ENCODE assay signal across 8 cellular contexts in the genomic region with DNA sequence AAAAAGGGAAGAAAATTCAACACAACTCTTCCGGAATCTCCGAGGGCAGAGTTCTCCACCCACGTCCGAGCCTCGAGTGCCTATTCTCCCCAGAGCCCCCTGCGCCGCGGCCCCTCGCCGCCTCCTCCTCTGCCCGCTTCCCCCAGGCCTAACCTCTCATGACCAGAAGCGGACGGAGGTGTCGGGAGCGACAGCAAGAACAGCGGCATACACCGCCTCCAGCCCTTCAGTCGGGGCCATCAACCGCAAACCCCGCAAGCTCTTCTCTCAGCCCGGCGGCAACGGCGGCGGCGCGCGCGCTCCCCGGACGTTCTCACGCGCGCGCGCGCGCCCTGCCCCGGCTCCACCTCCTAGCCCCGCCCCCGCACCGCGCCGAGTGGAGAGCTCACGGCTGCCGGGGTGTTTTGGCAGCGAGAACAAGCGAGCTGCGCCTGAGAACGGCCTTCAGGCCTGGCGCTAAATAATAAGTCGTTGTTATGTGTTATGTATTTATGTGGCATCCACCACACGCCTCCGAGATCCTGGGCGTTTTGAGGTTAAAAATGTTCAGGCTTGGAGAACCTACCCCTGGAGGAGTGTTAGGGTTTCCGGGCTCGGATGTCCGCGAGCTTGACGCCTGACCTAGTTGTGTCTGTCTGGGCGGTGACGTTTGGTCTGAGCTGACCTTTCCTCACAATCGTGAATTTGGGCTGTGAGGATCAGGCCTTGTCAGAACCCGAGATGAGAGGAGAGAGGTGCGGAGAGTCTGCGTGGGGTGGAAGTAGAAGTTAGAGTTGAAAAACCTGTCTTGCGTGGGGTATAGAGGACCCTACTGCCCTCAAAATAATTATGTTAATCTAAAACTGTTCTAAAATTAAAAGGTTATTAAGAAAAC. TPM values are rescaled to one million over a fixed set of nuclear protein-coding genes. Genes with fewer than 3 reads are reported as not detected.
A peak's percentile ranks its signal among the peaks of the same experiment; 100 is the strongest.
DNase-seq lines count a peak whose midpoint lies in the region; ATAC-seq lines count a peak whose summit lies in the region.

TSS of gene RNFT1 (minus strand) at position 286 of the 874 bp plus-strand sequence. CDS start at position 209, 77 bp downstream.

- ATAC-seq in GM18868 (IDR thresholded peaks at IDR 0.05; ENCODE audit: unreplicated experiment) = peak; percentile 80
- ATAC-seq in HG03135 (IDR thresholded peaks at IDR 0.05; ENCODE audit: unreplicated experiment) = peak; percentile 70

- DNase-seq in A172 (ENCODE audit: low spot score) = peak; percentile 57
- peak; percentile 81 for DNase-seq in NCI-H345 treated with DMSO at 0.1 percent for 48 hours (lab: John Stamatoyannopoulos, UW; ENCODE audit: unreplicated experiment)
- peak; percentile 96 for DNase-seq in activated CD4-positive, CD25-positive, alpha-beta regulatory T cell treated with anti-CD3 and anti-CD28 coated beads, Interleukin-2, amount 50 U/mL, for 72 hours
- DNase-seq in cerebellar cortex (ENCODE audit: low spot score) = peak; percentile 86
- peak; percentile 94 for DNase-seq in islet precursor cell
- peak; percentile 80 to 92 for DNase-seq in stimulated activated CD4-positive, alpha-beta T cell treated with anti-CD3 and anti-CD28 coated beads, Interleukin-12 subunit alpha, Interleukin-12 subunit beta, amount 100 ng/mL, for 24 hours (ENCODE audit: low read depth in 2 of 2)

RNA-seq across cellular contexts. Expression of gene RNFT1, which starts in this region (rescaled TPM):
- 11.4 and 17.6 TPM in 2 replicates for total RNA-seq in A172 (2014; rRNA removed; shearing (Covaris generic))

Comparison
In these comparisons a context has a peak if more than half of its experiments do, and no peak if none do; other contexts are left out.
1. Peak in every context shown above with its lines: DNase-seq and ATAC-seq.